ENCODE assay signal across 17 cellular contexts in genomic region chr11:38384568-38384967, GRCh38.
DNase-seq lines count a peak whose midpoint lies in the region; ATAC-seq, FAIRE-seq and TF ChIP-seq lines count a peak whose summit lies in the region.
"Had no signal": no experiment of that assay in that cellular context is flagged by ENCODE, and none has a peak within 500 bp of the region (broad histone marks: within the 10 kb centered on the region; RNA-seq: fewer than 3 reads in every experiment).

No MANE protein-coding gene starts in this region.

- intact Hi-C loops in ovary (cut with DNase I), result no loop called here

- H3K79me2 ChIP-seq in fibroblast of lung (ENCODE audit: control insufficient read depth, insufficient read depth, low read length), result no peaks in the 10 kb centered on the region

- no peak for TF ChIP-seq POLR2A in ovary (IDR thresholded peaks at IDR 0.05)

- H3K4me2 ChIP-seq in fibroblast of lung (ENCODE audit: extremely low read depth, insufficient read depth, low read length), result no peak overlapping the region

- no peak overlapping the region for H2AFZ ChIP-seq in fibroblast of lung (ENCODE audit: low read length)

- H3K36me3 ChIP-seq in fibroblast of lung (ENCODE audit: control insufficient read depth, insufficient read depth, low read length) (no peaks in the 10 kb centered on the region), ovary (no peaks in the 10 kb centered on the region)
- H3K36me3 ChIP-seq: SJSA1 had no signal

- H3K27ac ChIP-seq in fibroblast of lung (ENCODE audit: insufficient read depth, low read length) (no peak overlapping the region), ovary (no peak overlapping the region)
- H3K27ac ChIP-seq: SJSA1 had no signal

- no peak overlapping the region for H3K9ac ChIP-seq in fibroblast of lung (ENCODE audit: insufficient read depth, low read length)

- H3K27me3 ChIP-seq in fibroblast of lung (ENCODE audit: control insufficient read depth, insufficient read depth, low read length) (no peaks in the 10 kb centered on the region), ovary (no peaks in the 10 kb centered on the region)
- H3K27me3 ChIP-seq: SJSA1 had no signal

- H4K20me1 ChIP-seq in fibroblast of lung (ENCODE audit: control insufficient read depth, extremely low read depth, insufficient read depth, low read length), result no peaks in the 10 kb centered on the region

- DNase-seq in AG09319 (ENCODE audit: extremely low read depth, low read depth), result peak; percentile 8
- peak; percentile 3 for DNase-seq in HTR-8/SVneo (ENCODE audit: insufficient read length, low spot score)
- DNase-seq in T1000 (lab: John Stamatoyannopoulos, UW), result peak; percentile 24
- peak; percentile 1 to 72 for DNase-seq in fibroblast of lung (ENCODE audit: low read depth in 2 of 2)
- DNase-seq in ovary, result no peak
- DNase-seq in occipital lobe (lab: John Stamatoyannopoulos, UW), result no peak
- DNase-seq: ACHN; CD4-positive, alpha-beta memory T cell; NCI-H1930; NCI-H2171 treated with DMSO at 0.1 percent for 48 hours; NCI-H510A; SW 1271 had no signal

- no peak for TF ChIP-seq CTCF in AG09319 (IDR thresholded peaks at IDR 0.05; ENCODE audit: low read depth, low read length)
- no peak for TF ChIP-seq CTCF in fibroblast of lung (conservative IDR thresholded peaks at IDR 0.05 in 1 of 2, IDR thresholded peaks at IDR 0.05 in 1 of 2; ENCODE audit: low read depth in 1 of 2, low read length in 2 of 2)
- TF ChIP-seq CTCF in ovary (IDR thresholded peaks at IDR 0.05), result no peak

- TF ChIP-seq EP300 in ovary (IDR thresholded peaks at IDR 0.05), result no peak

- H3K4me1 ChIP-seq in fibroblast of lung (ENCODE audit: control insufficient read depth, extremely low read depth, insufficient read depth, low read length) (no peaks in the 10 kb centered on the region), ovary (ENCODE audit: insufficient read depth) (no peaks in the 10 kb centered on the region)
- H3K4me1 ChIP-seq: SJSA1 had no signal

- ATAC-seq in GM18498 (IDR thresholded peaks at IDR 0.05; ENCODE audit: unreplicated experiment) (no peak), HG03039 (IDR thresholded peaks at IDR 0.05; ENCODE audit: unreplicated experiment) (no peak)
- ATAC-seq: HCT116, K562 had no signal

- FAIRE-seq in HTR-8/SVneo (lab: Jason Lieb, UNC), result no peak
- FAIRE-seq: K562 had no signal

- WGBS in ovary, 3 donors, result 85 to 94% (median 86%) methylated on average over 4 of the region's 4 CpGs

- H3K4me3 ChIP-seq in fibroblast of lung (replicated peaks in 1 of 4; ENCODE audit: control extremely low read depth in 1 of 4, insufficient read depth in 1 of 4, low read depth in 3 of 4, low read length in 4 of 4), result no peak overlapping the region
- no peak overlapping the region for H3K4me3 ChIP-seq in ovary
- H3K4me3 ChIP-seq: K562, SJSA1 had no signal

- H3K9me3 ChIP-seq in fibroblast of lung (ENCODE audit: control insufficient read depth, insufficient read depth, low read depth, low read length), result no peaks in the 10 kb centered on the region
- no peaks in the 10 kb centered on the region for H3K9me3 ChIP-seq in ovary
- H3K9me3 ChIP-seq: SJSA1 had no signal

Comparison
In these comparisons a context has a peak if more than half of its experiments do, and no peak if none do; other contexts are left out.
1. DNase-seq: peak in AG09319 (single experiment), HTR-8/SVneo (single experiment), T1000 (single experiment) and fibroblast of lung (2 of 2); none in ovary (0 of 5) and occipital lobe (single experiment).